Comparison of ENCODE assay signal across 2 cellular contexts in the genomic region with DNA sequence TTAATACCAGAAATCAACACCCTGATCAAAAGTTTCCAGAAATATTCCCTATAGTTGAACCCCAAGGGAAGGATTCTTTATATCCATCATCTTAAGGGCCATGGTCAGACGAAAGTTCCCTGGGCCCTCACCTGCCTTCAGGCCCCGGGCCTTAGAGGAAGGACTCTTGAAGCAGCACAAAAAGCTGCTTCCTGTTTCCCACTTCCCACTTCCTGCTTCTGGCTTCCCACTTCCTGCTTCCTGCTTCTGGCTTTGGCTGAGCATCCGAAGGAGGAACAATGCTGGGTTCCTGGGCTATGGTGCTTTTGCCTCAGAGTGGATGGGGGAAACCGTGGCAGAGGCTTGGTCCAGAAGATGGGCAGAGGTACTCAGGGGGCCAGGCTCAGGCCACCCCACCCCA.
TF ChIP-seq lines count a peak whose summit lies in the region.

No MANE protein-coding gene starts in this region.

TF ChIP-seq in HepG2, 621 proteins besides CTCF, POLR2A, EP300 and RAD21:
- TF ChIP-seq KLF16 (CRISPR knock-in tag; IDR thresholded peaks at IDR 0.05) = no peak
- TF ChIP-seq GABPA (IDR thresholded peaks at IDR 0.05; ENCODE audit: low read depth, low read length) = peak; percentile 41
- TF ChIP-seq GABPA (CRISPR knock-in tag; IDR thresholded peaks at IDR 0.05; ENCODE audit: low read depth) = peak; percentile 64
TF ChIP-seq in HepG2: peak in this region for 1.

TF ChIP-seq in K562, 482 proteins besides CTCF, POLR2A, EP300 and RAD21:
- TF ChIP-seq ELF1 (tag; IDR thresholded peaks at IDR 0.05) (peak; percentile 64), ETV6 (IDR thresholded peaks at IDR 0.05; ENCODE audit: borderline replicate concordance in 1 of 2, low read depth in 2 of 2, low read length in 1 of 2) (peak; percentile 84 to 89; a peak in 3 of 4 replicates), ETV6 (CRISPR knock-in tag; IDR thresholded peaks at IDR 0.05; ENCODE audit: borderline replicate concordance) (no peak), SPI1 (IDR thresholded peaks at IDR 0.05; ENCODE audit: borderline replicate concordance, low read depth, low read length) (peak; percentile 79; the same call in 1 of the 2 replicates), TOE1 (IDR thresholded peaks at IDR 0.05; ENCODE audit: borderline replicate concordance) (no peak), TOE1 (CRISPR knock-in tag; IDR thresholded peaks at IDR 0.05; ENCODE audit: borderline replicate concordance, low read depth) (no peak), CREBBP (IDR thresholded peaks at IDR 0.05; ENCODE audit: low read depth, low read length) (no peak), GABPA (tag; conservative IDR thresholded peaks at IDR 0.05; ENCODE audit: low read depth) (peak; percentile 41; the same call in 1 of the 2 replicates)
- TF ChIP-seq, protein P1, sequence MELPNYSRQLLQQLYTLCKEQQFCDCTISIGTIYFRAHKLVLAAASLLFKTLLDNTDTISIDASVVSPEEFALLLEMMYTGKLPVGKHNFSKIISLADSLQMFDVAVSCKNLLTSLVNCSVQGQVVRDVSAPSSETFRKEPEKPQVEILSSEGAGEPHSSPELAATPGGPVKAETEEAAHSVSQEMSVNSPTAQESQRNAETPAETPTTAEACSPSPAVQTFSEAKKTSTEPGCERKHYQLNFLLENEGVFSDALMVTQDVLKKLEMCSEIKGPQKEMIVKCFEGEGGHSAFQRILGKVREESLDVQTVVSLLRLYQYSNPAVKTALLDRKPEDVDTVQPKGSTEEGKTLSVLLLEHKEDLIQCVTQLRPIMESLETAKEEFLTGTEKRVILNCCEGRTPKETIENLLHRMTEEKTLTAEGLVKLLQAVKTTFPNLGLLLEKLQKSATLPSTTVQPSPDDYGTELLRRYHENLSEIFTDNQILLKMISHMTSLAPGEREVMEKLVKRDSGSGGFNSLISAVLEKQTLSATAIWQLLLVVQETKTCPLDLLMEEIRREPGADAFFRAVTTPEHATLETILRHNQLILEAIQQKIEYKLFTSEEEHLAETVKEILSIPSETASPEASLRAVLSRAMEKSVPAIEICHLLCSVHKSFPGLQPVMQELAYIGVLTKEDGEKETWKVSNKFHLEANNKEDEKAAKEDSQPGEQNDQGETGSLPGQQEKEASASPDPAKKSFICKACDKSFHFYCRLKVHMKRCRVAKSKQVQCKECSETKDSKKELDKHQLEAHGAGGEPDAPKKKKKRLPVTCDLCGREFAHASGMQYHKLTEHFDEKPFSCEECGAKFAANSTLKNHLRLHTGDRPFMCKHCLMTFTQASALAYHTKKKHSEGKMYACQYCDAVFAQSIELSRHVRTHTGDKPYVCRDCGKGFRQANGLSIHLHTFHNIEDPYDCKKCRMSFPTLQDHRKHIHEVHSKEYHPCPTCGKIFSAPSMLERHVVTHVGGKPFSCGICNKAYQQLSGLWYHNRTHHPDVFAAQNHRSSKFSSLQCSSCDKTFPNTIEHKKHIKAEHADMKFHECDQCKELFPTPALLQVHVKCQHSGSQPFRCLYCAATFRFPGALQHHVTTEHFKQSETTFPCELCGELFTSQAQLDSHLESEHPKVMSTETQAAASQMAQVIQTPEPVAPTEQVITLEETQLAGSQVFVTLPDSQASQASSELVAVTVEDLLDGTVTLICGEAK (IDR thresholded peaks at IDR 0.05) = peak; percentile 74
- TF ChIP-seq, protein P1 (CRISPR knock-in tag; IDR thresholded peaks at IDR 0.05) = no peak
- TF ChIP-seq, protein P2, sequence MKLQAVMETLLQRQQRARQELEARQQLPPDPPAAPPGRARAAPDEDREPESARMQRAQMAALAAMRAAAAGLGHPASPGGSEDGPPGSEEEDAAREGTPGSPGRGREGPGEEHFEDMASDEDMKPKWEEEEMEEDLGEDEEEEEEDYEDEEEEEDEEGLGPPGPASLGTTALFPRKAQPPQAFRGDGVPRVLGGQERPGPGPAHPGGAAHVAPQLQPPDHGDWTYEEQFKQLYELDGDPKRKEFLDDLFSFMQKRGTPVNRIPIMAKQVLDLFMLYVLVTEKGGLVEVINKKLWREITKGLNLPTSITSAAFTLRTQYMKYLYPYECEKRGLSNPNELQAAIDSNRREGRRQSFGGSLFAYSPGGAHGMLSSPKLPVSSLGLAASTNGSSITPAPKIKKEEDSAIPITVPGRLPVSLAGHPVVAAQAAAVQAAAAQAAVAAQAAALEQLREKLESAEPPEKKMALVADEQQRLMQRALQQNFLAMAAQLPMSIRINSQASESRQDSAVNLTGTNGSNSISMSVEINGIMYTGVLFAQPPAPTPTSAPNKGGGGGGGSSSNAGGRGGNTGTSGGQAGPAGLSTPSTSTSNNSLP (IDR thresholded peaks at IDR 0.05; ENCODE audit: borderline replicate concordance, low read depth, low read length) = no peak
- TF ChIP-seq, protein P3, sequence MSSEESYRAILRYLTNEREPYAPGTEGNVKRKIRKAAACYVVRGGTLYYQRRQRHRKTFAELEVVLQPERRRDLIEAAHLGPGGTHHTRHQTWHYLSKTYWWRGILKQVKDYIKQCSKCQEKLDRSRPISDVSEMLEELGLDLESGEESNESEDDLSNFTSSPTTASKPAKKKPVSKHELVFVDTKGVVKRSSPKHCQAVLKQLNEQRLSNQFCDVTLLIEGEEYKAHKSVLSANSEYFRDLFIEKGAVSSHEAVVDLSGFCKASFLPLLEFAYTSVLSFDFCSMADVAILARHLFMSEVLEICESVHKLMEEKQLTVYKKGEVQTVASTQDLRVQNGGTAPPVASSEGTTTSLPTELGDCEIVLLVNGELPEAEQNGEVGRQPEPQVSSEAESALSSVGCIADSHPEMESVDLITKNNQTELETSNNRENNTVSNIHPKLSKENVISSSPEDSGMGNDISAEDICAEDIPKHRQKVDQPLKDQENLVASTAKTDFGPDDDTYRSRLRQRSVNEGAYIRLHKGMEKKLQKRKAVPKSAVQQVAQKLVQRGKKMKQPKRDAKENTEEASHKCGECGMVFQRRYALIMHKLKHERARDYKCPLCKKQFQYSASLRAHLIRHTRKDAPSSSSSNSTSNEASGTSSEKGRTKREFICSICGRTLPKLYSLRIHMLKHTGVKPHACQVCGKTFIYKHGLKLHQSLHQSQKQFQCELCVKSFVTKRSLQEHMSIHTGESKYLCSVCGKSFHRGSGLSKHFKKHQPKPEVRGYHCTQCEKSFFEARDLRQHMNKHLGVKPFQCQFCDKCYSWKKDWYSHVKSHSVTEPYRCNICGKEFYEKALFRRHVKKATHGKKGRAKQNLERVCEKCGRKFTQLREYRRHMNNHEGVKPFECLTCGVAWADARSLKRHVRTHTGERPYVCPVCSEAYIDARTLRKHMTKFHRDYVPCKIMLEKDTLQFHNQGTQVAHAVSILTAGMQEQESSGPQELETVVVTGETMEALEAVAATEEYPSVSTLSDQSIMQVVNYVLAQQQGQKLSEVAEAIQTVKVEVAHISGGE (CRISPR knock-in tag; IDR thresholded peaks at IDR 0.05) = 0 out of 6 replicates have a peak, but pooled peaks of 1 of the 3 experiments have one; percentile 31
- TF ChIP-seq, protein P4, sequence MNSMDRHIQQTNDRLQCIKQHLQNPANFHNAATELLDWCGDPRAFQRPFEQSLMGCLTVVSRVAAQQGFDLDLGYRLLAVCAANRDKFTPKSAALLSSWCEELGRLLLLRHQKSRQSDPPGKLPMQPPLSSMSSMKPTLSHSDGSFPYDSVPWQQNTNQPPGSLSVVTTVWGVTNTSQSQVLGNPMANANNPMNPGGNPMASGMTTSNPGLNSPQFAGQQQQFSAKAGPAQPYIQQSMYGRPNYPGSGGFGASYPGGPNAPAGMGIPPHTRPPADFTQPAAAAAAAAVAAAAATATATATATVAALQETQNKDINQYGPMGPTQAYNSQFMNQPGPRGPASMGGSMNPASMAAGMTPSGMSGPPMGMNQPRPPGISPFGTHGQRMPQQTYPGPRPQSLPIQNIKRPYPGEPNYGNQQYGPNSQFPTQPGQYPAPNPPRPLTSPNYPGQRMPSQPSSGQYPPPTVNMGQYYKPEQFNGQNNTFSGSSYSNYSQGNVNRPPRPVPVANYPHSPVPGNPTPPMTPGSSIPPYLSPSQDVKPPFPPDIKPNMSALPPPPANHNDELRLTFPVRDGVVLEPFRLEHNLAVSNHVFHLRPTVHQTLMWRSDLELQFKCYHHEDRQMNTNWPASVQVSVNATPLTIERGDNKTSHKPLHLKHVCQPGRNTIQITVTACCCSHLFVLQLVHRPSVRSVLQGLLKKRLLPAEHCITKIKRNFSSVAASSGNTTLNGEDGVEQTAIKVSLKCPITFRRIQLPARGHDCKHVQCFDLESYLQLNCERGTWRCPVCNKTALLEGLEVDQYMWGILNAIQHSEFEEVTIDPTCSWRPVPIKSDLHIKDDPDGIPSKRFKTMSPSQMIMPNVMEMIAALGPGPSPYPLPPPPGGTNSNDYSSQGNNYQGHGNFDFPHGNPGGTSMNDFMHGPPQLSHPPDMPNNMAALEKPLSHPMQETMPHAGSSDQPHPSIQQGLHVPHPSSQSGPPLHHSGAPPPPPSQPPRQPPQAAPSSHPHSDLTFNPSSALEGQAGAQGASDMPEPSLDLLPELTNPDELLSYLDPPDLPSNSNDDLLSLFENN (IDR thresholded peaks at IDR 0.05; ENCODE audit: low read depth in 2 of 2, low read length in 2 of 2) = no peak
